In the genomic region with DNA sequence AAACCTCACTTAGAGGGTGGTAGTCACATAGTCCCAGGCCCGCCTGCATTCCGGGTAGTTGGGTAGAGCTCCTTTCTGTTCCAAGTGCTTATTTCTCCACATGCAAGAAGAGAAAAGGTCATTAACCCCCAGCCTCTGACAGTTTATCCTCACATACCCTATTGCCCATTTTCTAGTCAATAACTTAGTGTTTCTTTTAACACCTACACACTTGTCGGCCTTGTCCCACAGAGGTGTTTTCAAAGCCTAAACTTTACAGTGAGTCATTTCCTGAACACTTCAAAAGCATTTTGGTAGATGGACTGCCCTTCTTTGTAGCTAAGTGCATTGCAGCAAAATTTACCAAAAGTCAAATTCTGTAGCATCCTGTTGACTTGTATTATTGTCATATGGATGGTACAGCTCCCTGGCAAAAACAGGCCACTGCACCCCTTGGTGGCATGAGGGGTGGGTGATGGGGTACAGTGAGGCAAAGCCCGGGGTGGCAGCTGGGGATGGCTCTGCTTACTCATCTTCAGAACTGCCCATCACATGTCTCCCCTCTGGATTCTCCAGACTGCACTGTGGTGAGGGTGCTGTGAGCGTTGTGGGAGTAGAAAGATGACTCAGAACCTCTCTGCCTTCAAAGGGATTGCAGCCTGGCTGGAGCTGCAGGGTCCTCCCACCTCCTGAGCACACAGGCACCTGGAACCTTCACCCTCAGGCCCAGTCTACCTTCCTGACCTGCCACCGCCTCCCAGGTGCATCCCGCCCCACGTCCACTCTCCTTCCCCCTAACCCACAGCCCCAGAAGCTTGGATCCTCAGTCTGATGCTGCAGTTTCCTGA, we compare ENCODE assay signal across 9 cellular contexts. TPM values are rescaled to one million over a fixed set of nuclear protein-coding genes. Genes with fewer than 3 reads are reported as not detected.
DNase-seq lines count a peak whose midpoint lies in the region; ATAC-seq and TF ChIP-seq lines count a peak whose summit lies in the region.
"Had no signal": no experiment of that assay in that cellular context is flagged by ENCODE, and none has a peak within 500 bp of the region (broad histone marks: within the 10 kb centered on the region; RNA-seq: fewer than 3 reads in every experiment).

No MANE protein-coding gene starts in this region.

- no peaks in the 10 kb centered on the region for H3K9me3 Mint-ChIP-seq in activated naive CD4-positive, alpha-beta T cell treated with anti-CD3 and anti-CD28 coated beads, Interleukin-2, amount 10 ng/mL, durations not matched to agents 7 days and 5 days

- DNase-seq in Panc1 (ENCODE audit: low read depth, low spot score) (peak; percentile 82), DMS 273 (lab: John Stamatoyannopoulos, UW; ENCODE audit: unreplicated experiment) (no peak)
- peak; percentile 75 for DNase-seq in activated naive CD4-positive, alpha-beta T cell treated with anti-CD3 and anti-CD28 coated beads, Interleukin-2, amount 10 ng/mL, durations not matched to agents 7 days and 5 days

- H3K27me3 ChIP-seq in Panc1 (ENCODE audit: control insufficient read depth, insufficient read depth, low read length) = no peaks in the 10 kb centered on the region
- no peaks in the 10 kb centered on the region for H3K27me3 ChIP-seq in thymus (ENCODE audit: control insufficient read depth, insufficient read depth)

- BruUV-seq in Panc1 (replicated peaks; lab: Mats Ljungman, UMichigan) = no TSS peak

- H3K4me1 Mint-ChIP-seq in activated naive CD4-positive, alpha-beta T cell treated with anti-CD3 and anti-CD28 coated beads, Interleukin-2, amount 10 ng/mL, durations not matched to agents 7 days and 5 days = peaks cover 49% of the 10 kb centered on the region

- H3K27ac ChIP-seq in Panc1 (ENCODE audit: low read length) (no peak overlapping the region), mesodermal cell (ENCODE audit: low read depth, low read length, severe bottlenecking) (peak overlapping the region; percentile 63), thymus (ENCODE audit: low read depth) (peak overlapping the region; percentile 81)
- H3K27ac ChIP-seq: neutrophil had no signal

- H3K36me3 ChIP-seq in Panc1 (ENCODE audit: control insufficient read depth, insufficient read depth, low read length) (no peaks in the 10 kb centered on the region), mesodermal cell (ENCODE audit: control insufficient read depth, insufficient read depth, low read length) (no peaks in the 10 kb centered on the region), thymus (ENCODE audit: control insufficient read depth, insufficient read depth) (no peaks in the 10 kb centered on the region)
- H3K36me3 ChIP-seq: neutrophil had no signal

- POLR2A ChIA-PET in Panc1 (lab: Charles Lee) = no interaction called here

- intact Hi-C loops in Panc1 (cut with micrococcal nuclease; ENCODE audit: unreplicated experiment) = no loop called here

- peaks cover 14% of the 10 kb centered on the region for H3K4me1 ChIP-seq in Panc1 (ENCODE audit: control insufficient read depth, insufficient read depth, low read length)
- peaks cover 61% of the 10 kb centered on the region for H3K4me1 ChIP-seq in mesodermal cell (ENCODE audit: control insufficient read depth, insufficient read depth, low read length, poor library complexity, severe bottlenecking)
- H3K4me1 ChIP-seq in thymus (ENCODE audit: control insufficient read depth, insufficient read depth, low read length) = no peaks in the 10 kb centered on the region

- peaks cover 14% of the 10 kb centered on the region for H3K27me3 Mint-ChIP-seq in activated naive CD4-positive, alpha-beta T cell treated with anti-CD3 and anti-CD28 coated beads, Interleukin-2, amount 10 ng/mL, durations not matched to agents 7 days and 5 days

- H3K36me3 Mint-ChIP-seq in activated naive CD4-positive, alpha-beta T cell treated with anti-CD3 and anti-CD28 coated beads, Interleukin-2, amount 10 ng/mL, durations not matched to agents 7 days and 5 days = no peaks in the 10 kb centered on the region

- CTCF ChIA-PET in Panc1 (lab: Charles Lee) = no interaction called here
- CTCF ChIA-PET in activated naive CD4-positive, alpha-beta T cell treated with anti-CD3 and anti-CD28 coated beads, Interleukin-2, amount 10 ng/mL, durations not matched to agents 7 days and 5 days (lab: Charles Lee) = interaction anchor here (0.8 to 2.7 kb wide), 4 partner anchors 16 to 135 kb away, joined by 3 to 23 read pairs (median 10); no protein-coding TSS in a partner anchor

- no peak overlapping the region for H3K4me3 ChIP-seq in Panc1 (ENCODE audit: low read depth in 2 of 2, low read length in 2 of 2)
- no peak overlapping the region for H3K4me3 ChIP-seq in mesodermal cell (ENCODE audit: extremely low read depth, insufficient read depth, low read length, poor library complexity, severe bottlenecking)
- H3K4me3 ChIP-seq in thymus (ENCODE audit: low read length) = no peak overlapping the region

- ATAC-seq in GM19351 (IDR thresholded peaks at IDR 0.05; ENCODE audit: unreplicated experiment) (peak; percentile 61), Panc1 (peak; percentile 84), GM21367 (IDR thresholded peaks at IDR 0.05; ENCODE audit: unreplicated experiment) (no peak), HG02840 (IDR thresholded peaks at IDR 0.05; ENCODE audit: low FRiP score, unreplicated experiment) (no peak)

- H3K9me3 ChIP-seq in Panc1 (ENCODE audit: control insufficient read depth, insufficient read depth, low read depth, low read length) = no peaks in the 10 kb centered on the region
- H3K9me3 ChIP-seq in mesodermal cell (ENCODE audit: control insufficient read depth, low read length) = peaks cover 3% of the 10 kb centered on the region
- H3K9me3 ChIP-seq in thymus (ENCODE audit: control insufficient read depth) = no peaks in the 10 kb centered on the region
- H3K9me3 ChIP-seq: neutrophil had no signal

- TF ChIP-seq CTCF in Panc1 (IDR thresholded peaks at IDR 0.05) = no peak

- WGBS in mesodermal cell (ENCODE audit: insufficient coverage in 2 of 2), 2 experiments = 81% methylated on average over 2 to 6 of the region's 8 CpGs
- WGBS in thymus = 76% methylated on average over 8 of the region's 8 CpGs

- in situ Hi-C loops in Panc1 (cut with HindIII; ENCODE audit: low pct_unique_long_range_greater_than_20kb, low sequenced_read_pairs) = no loop called here

- peak overlapping the region; percentile 99 for H3K27ac Mint-ChIP-seq in activated naive CD4-positive, alpha-beta T cell treated with anti-CD3 and anti-CD28 coated beads, Interleukin-2, amount 10 ng/mL, durations not matched to agents 7 days and 5 days

- peak overlapping the region; percentile 46 for H3K4me3 Mint-ChIP-seq in activated naive CD4-positive, alpha-beta T cell treated with anti-CD3 and anti-CD28 coated beads, Interleukin-2, amount 10 ng/mL, durations not matched to agents 7 days and 5 days

RNA-seq across cellular contexts. Expression of a gene that starts 45.8 kb away (rescaled TPM):
- not detected for total RNA-seq in Panc1 (2021; ENCODE audit: unreplicated experiment)
- not detected for polyA plus RNA-seq in Panc1 (2012; ENCODE audit: insufficient read length)
- not detected for polyA plus RNA-seq in mesodermal cell (2013, experiment 1 of 2)
- polyA plus RNA-seq in mesodermal cell (2013, experiment 2 of 2) = not detected
- polyA plus RNA-seq in thymus = 0.02 TPM

Comparison
In these comparisons a context has a peak if more than half of its experiments do, and no peak if none do; other contexts are left out.
1. ATAC-seq: peak in GM19351 (single experiment) and Panc1 (single experiment); none in GM21367 (single experiment) and HG02840 (single experiment).